ENCODE assay signal across 8 cellular contexts in the genomic region with DNA sequence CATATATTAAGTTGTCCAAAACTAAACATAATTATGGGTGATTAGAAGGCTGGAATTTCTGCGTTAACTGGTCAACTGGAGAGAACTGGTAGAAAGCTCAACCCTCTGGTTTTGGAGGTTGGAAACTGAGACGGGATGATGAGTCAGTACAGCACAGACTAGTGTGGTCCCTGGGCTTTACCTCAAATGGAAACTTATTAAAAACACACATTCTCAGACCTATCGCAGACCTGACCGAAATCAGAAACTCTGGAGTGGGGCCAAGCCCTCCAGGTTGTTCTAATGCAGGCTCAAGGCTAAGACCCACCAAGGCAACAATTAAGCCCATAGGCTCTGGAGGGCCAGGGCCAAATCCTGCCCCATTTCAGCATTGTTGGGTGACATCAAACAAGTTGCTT.
DNase-seq lines count a peak whose midpoint lies in the region; ATAC-seq and TF ChIP-seq lines count a peak whose summit lies in the region.

No MANE protein-coding gene starts in this region.

- no TSS peak for BruUV-seq in PC-3 (replicated peaks; lab: Mats Ljungman, UMichigan)

- H3K9me3 ChIP-seq in PC-3 (ENCODE audit: low read length) (no peaks in the 10 kb centered on the region), gastrocnemius medialis (no peaks in the 10 kb centered on the region), thyroid gland (no peaks in the 10 kb centered on the region)

- peak overlapping the region; percentile 27; the same call in 1 of the 2 replicates for H2AFZ ChIP-seq in PC-3 (ENCODE audit: low read length)

- 93 to 94% methylated on average over 4 of the region's 4 CpGs for WGBS in thyroid gland, 2 donors

- H3K4me3 ChIP-seq in PC-3 (ENCODE audit: low read length), result no peak overlapping the region
- H3K4me3 ChIP-seq in gastrocnemius medialis, result no peak overlapping the region
- H3K4me3 ChIP-seq in thyroid gland (replicated peaks in 1 of 3), result no peak overlapping the region

- H3K4me1 ChIP-seq in PC-3 (ENCODE audit: insufficient read depth, low read length) (peaks cover 55% of the 10 kb centered on the region), gastrocnemius medialis (peaks cover 49 to 52% of the 10 kb centered on the region in 2 donors), thyroid gland (no peaks in the 10 kb centered on the region)

- no peak for TF ChIP-seq POLR2A in gastrocnemius medialis (IDR thresholded peaks at IDR 0.05)
- TF ChIP-seq POLR2A in thyroid gland (IDR thresholded peaks at IDR 0.05), result no peak

- intact Hi-C loops in PC-3 (cut with micrococcal nuclease) (no loop called here), gastrocnemius medialis (cut with DNase I; ENCODE audit: low total_unique reads) (no loop called here), thyroid gland (cut with DNase I) (no loop called here)

- H3K36me3 ChIP-seq in PC-3 (ENCODE audit: low read depth, low read length), result no peaks in the 10 kb centered on the region
- H3K36me3 ChIP-seq in gastrocnemius medialis, result no peaks in the 10 kb centered on the region
- H3K36me3 ChIP-seq in thyroid gland, result no peaks in the 10 kb centered on the region

- H3K9me2 ChIP-seq in PC-3 (replicated peaks; ENCODE audit: low read length), result no peaks in the 10 kb centered on the region

- POLR2A ChIA-PET in PC-3 (lab: Charles Lee; ENCODE audit: unreplicated experiment), result no interaction called here

- H3K27ac ChIP-seq in PC-3 (ENCODE audit: low read length), result peak overlapping the region; percentile 82
- peak overlapping the region in 3 of 4 donors; percentile 49 to 96 (median 93) for H3K27ac ChIP-seq in gastrocnemius medialis
- no peak overlapping the region for H3K27ac ChIP-seq in thyroid gland

- H3F3A ChIP-seq in PC-3 (ENCODE audit: low read length, unreplicated experiment), result peaks cover 22% of the 10 kb centered on the region

- H3K4me2 ChIP-seq in PC-3 (ENCODE audit: low read length), result peak overlapping the region; percentile 63

- CTCF ChIA-PET in PC-3 (lab: Charles Lee), result interaction anchor here (0.6 to 1.4 kb wide), 4 partner anchors 72 to 335 kb away, joined by 4 read pairs; no protein-coding TSS in a partner anchor

- H4K20me1 ChIP-seq in PC-3 (ENCODE audit: low read length), result no peaks in the 10 kb centered on the region

- ATAC-seq in GM19035 (IDR thresholded peaks at IDR 0.05; ENCODE audit: unreplicated experiment), result peak; percentile 68
- peak; percentile 73 for ATAC-seq in HG02763 (IDR thresholded peaks at IDR 0.05; ENCODE audit: unreplicated experiment)
- ATAC-seq in PC-3, result no peak
- ATAC-seq in gastrocnemius medialis, result no peak

- H3K27me3 ChIP-seq in PC-3 (ENCODE audit: low read length) (no peaks in the 10 kb centered on the region), gastrocnemius medialis (no peaks in the 10 kb centered on the region), thyroid gland (no peaks in the 10 kb centered on the region)

- H3K9ac ChIP-seq in PC-3 (ENCODE audit: low read length), result peak overlapping the region; percentile 14; the same call in 1 of the 2 replicates

- TF ChIP-seq CTCF in PC-3 (conservative IDR thresholded peaks at IDR 0.05; ENCODE audit: low read depth, low read length) (no peak), gastrocnemius medialis (IDR thresholded peaks at IDR 0.05 in 4 of 5, conservative IDR thresholded peaks at IDR 0.05 in 1 of 5) (no peak), thyroid gland (IDR thresholded peaks at IDR 0.05) (no peak)

- DNase-seq in PC-3, result no peak
- DNase-seq in gastrocnemius medialis, result no peak
- no peak for DNase-seq in thyroid gland
- DNase-seq in SW 1271 (lab: John Stamatoyannopoulos, UW), result no peak
- DNase-seq in SKM-1 treated with dmso at 0.1 percent for 144 hours (lab: John Stamatoyannopoulos, UW; ENCODE audit: unreplicated experiment), result no peak
- DNase-seq in DMS 273 treated with DMSO at 0.1 percent for 48 hours (lab: John Stamatoyannopoulos, UW), result no peak

- H3K79me2 ChIP-seq in PC-3 (ENCODE audit: low read length), result peaks cover 53% of the 10 kb centered on the region

- in situ Hi-C loops in gastrocnemius medialis (cut with MboI; ENCODE audit: low sequenced_read_pairs in 4 of 4), result no loop called here

Comparison
In these comparisons a context has a peak if more than half of its experiments do, and no peak if none do; other contexts are left out.
1. ATAC-seq: peak in GM19035 (single experiment) and HG02763 (single experiment); none in PC-3 (single experiment) and gastrocnemius medialis (0 of 2).
2. H3K27ac ChIP-seq: peak in PC-3 (single experiment) and gastrocnemius medialis (3 of 4); none in thyroid gland (0 of 3).